21 cellular contexts compared by ENCODE assay signal in genomic region chr2:198072655-198073054, GRCh38.
DNase-seq lines count a peak whose midpoint lies in the region; FAIRE-seq and TF ChIP-seq lines count a peak whose summit lies in the region.
"Had no signal": no experiment of that assay in that cellular context is flagged by ENCODE, and none has a peak within 500 bp of the region (broad histone marks: within the 10 kb centered on the region; RNA-seq: fewer than 3 reads in every experiment).

No MANE protein-coding gene starts in this region.

- intact Hi-C loops in endothelial cell of umbilical vein (cut with micrococcal nuclease), result loop anchor here (1.0 kb wide), 1 partner anchor 7 kb away; no protein-coding TSS in a partner anchor

- no peaks in the 10 kb centered on the region for H3K9me2 ChIP-seq in SK-N-SH

- H3K79me2 ChIP-seq in SK-N-SH (ENCODE audit: insufficient read depth) (no peaks in the 10 kb centered on the region), endothelial cell of umbilical vein (ENCODE audit: control insufficient read depth, insufficient read depth, low read length) (no peaks in the 10 kb centered on the region)

- H3F3A ChIP-seq in SK-N-SH (replicated peaks; ENCODE audit: insufficient read depth), result peaks cover 28% of the 10 kb centered on the region

- TF ChIP-seq POLR2A in endothelial cell of umbilical vein (IDR thresholded peaks at IDR 0.05; ENCODE audit: low read depth, low read length), result no peak

- H4K20me1 ChIP-seq in SK-N-SH (ENCODE audit: insufficient read depth) (no peaks in the 10 kb centered on the region), endothelial cell of umbilical vein (replicated peaks; ENCODE audit: control insufficient read depth, extremely low read depth, insufficient read depth, low read length) (no peaks in the 10 kb centered on the region)
- H4K20me1 ChIP-seq: BLaER1 had no signal

- H3K27ac ChIP-seq in SK-N-SH (ENCODE audit: low read depth in 2 of 2, low read length in 1 of 2) (peak overlapping the region; percentile 43 to 76; a peak in 3 of 4 replicates), endothelial cell of umbilical vein (ENCODE audit: insufficient read depth, low read depth, low read length) (no peak overlapping the region)
- H3K27ac ChIP-seq: 22Rv1, BLaER1, C4-2B, GM23248 had no signal

- dilution Hi-C loops in endothelial cell of umbilical vein (cut with MboI; ENCODE audit: extremely low pct_ligation_motif_present, low sequenced_read_pairs), result no loop called here

- TF ChIP-seq CTCF in SK-N-SH (IDR thresholded peaks at IDR 0.05) (no peak), endothelial cell of umbilical vein (IDR thresholded peaks at IDR 0.05; ENCODE audit: extremely low read depth in 1 of 2, insufficient read depth in 1 of 2, low read depth in 1 of 2, low read length in 2 of 2) (no peak)

- H3K36me3 ChIP-seq in SK-N-SH (replicated peaks in 1 of 2; ENCODE audit: control insufficient read depth in 1 of 2, insufficient read depth in 2 of 2, low read length in 1 of 2), result peaks cover 0 to 12% of the 10 kb centered on the region in 2 experiments
- H3K36me3 ChIP-seq in endothelial cell of umbilical vein (ENCODE audit: control insufficient read depth in 2 of 2, extremely low read depth in 1 of 2, insufficient read depth in 2 of 2, low read length in 2 of 2), result no peaks in the 10 kb centered on the region
- H3K36me3 ChIP-seq in skeletal muscle satellite cell (ENCODE audit: insufficient read depth, low read length), result no peaks in the 10 kb centered on the region
- H3K36me3 ChIP-seq: BLaER1 had no signal

- no TSS peak for BruUV-seq in endothelial cell of umbilical vein (replicated peaks; lab: Mats Ljungman, UMichigan)

- TF ChIP-seq RAD21 in SK-N-SH (IDR thresholded peaks at IDR 0.05; ENCODE audit: low read length), result no peak

- FAIRE-seq in GM18507 (lab: Jason Lieb, UNC), result peak; percentile 45
- no peak for FAIRE-seq in endothelial cell of umbilical vein (lab: Jason Lieb, UNC)
- FAIRE-seq: A204.1, G401.6, GM12892, GM19239 had no signal

- no peak overlapping the region for H3K4me3 ChIP-seq in SK-N-SH (ENCODE audit: low read depth in 2 of 2, low read length in 1 of 2)
- H3K4me3 ChIP-seq in endothelial cell of umbilical vein (replicated peaks in 1 of 3; ENCODE audit: insufficient read depth in 1 of 3, low read depth in 1 of 3, low read length in 3 of 3), result no peak overlapping the region
- no peak overlapping the region for H3K4me3 ChIP-seq in skeletal muscle satellite cell (ENCODE audit: low read length)
- H3K4me3 ChIP-seq: BLaER1, GM23248 had no signal

- DNase-seq in GM18507 (ENCODE audit: extremely low spot score, insufficient read length, low read depth), result no peak
- no peak for DNase-seq in SK-N-SH
- DNase-seq in endothelial cell of umbilical vein (ENCODE audit: low read depth, low spot score), result peak; percentile 17
- no peak for DNase-seq in cerebellum (ENCODE audit: low spot score)
- DNase-seq in NCI-H2081 (lab: John Stamatoyannopoulos, UW), result no peak
- DNase-seq in SW480 (ENCODE audit: low spot score), result no peak
- DNase-seq: Caco-2; CD4-positive, CD25-positive, alpha-beta regulatory T cell; CD8-positive, alpha-beta T cell; DMS153; DND-41; GM23248; H9 had no signal

- peak; percentile 37 to 99; a peak in 3 of 4 replicates for TF ChIP-seq EP300 in SK-N-SH (IDR thresholded peaks at IDR 0.05; ENCODE audit: borderline replicate concordance in 1 of 2, low read depth in 1 of 2, low read length in 1 of 2)

- no peak overlapping the region for H2AFZ ChIP-seq in SK-N-SH (ENCODE audit: low read depth)
- no peak overlapping the region for H2AFZ ChIP-seq in endothelial cell of umbilical vein (ENCODE audit: low read depth, low read length)
- H2AFZ ChIP-seq: GM23248 had no signal

- H3K4me2 ChIP-seq in SK-N-SH, result peak overlapping the region; percentile 23
- H3K4me2 ChIP-seq in endothelial cell of umbilical vein (ENCODE audit: insufficient read depth, low read length), result peak overlapping the region; percentile 4
- peak overlapping the region; percentile 10 for H3K4me2 ChIP-seq in skeletal muscle satellite cell (ENCODE audit: low read length)
- H3K4me2 ChIP-seq: BLaER1 had no signal

- H3K9me3 ChIP-seq in SK-N-SH (no peaks in the 10 kb centered on the region), endothelial cell of umbilical vein (replicated peaks; ENCODE audit: control insufficient read depth, insufficient read depth, low read length) (no peaks in the 10 kb centered on the region), skeletal muscle satellite cell (replicated peaks; ENCODE audit: low read length) (no peaks in the 10 kb centered on the region)
- H3K9me3 ChIP-seq: BLaER1, Caco-2 had no signal

- CTCF ChIA-PET in SK-N-SH (lab: Yijun Ruan, JAX), result no interaction called here
- CTCF ChIA-PET in endothelial cell of umbilical vein (lab: Charles Lee), result no interaction called here

- H3K4me1 ChIP-seq in SK-N-SH (ENCODE audit: control insufficient read depth in 1 of 2, insufficient read depth in 2 of 2, low read depth in 1 of 2, low read length in 1 of 2), result no peaks in the 10 kb centered on the region; a peak in 1 of 4 replicates
- H3K4me1 ChIP-seq in endothelial cell of umbilical vein (ENCODE audit: control insufficient read depth, extremely low read depth, insufficient read depth, low read length), result no peaks in the 10 kb centered on the region
- H3K4me1 ChIP-seq in skeletal muscle satellite cell (ENCODE audit: control insufficient read depth, insufficient read depth, low read length), result no peaks in the 10 kb centered on the region
- H3K4me1 ChIP-seq: BLaER1, Caco-2 had no signal

- H3K9ac ChIP-seq in SK-N-SH (peak overlapping the region; percentile 3; the same call in 1 of the 2 replicates), endothelial cell of umbilical vein (replicated peaks; ENCODE audit: extremely low read depth, insufficient read depth, low read length) (no peak overlapping the region), skeletal muscle satellite cell (ENCODE audit: low read depth, low read length) (no peak overlapping the region)
- H3K9ac ChIP-seq: BLaER1, GM23248 had no signal

- POLR2A ChIA-PET in SK-N-SH (lab: Yijun Ruan, JAX), result no interaction called here
- POLR2A ChIA-PET in endothelial cell of umbilical vein (lab: Charles Lee), result no interaction called here

- H3K27me3 ChIP-seq in SK-N-SH (ENCODE audit: insufficient read depth), result no peaks in the 10 kb centered on the region
- no peaks in the 10 kb centered on the region for H3K27me3 ChIP-seq in endothelial cell of umbilical vein (ENCODE audit: control insufficient read depth in 2 of 2, insufficient read depth in 2 of 2, low read length in 2 of 2)
- H3K27me3 ChIP-seq in skeletal muscle satellite cell (ENCODE audit: control insufficient read depth, insufficient read depth, low read length), result no peaks in the 10 kb centered on the region
- H3K27me3 ChIP-seq: BLaER1 had no signal

- H3K9me1 ChIP-seq in endothelial cell of umbilical vein (replicated peaks; ENCODE audit: control insufficient read depth, extremely low read depth, insufficient read depth, low read length), result no peaks in the 10 kb centered on the region

TF ChIP-seq in SK-N-SH, 30 proteins besides CTCF, POLR2A, EP300 and RAD21 (continues in another document):
- peak; percentile 81 for TF ChIP-seq MEF2A (IDR thresholded peaks at IDR 0.05; ENCODE audit: borderline replicate concordance, low read depth)
- TF ChIP-seq PBX3 (IDR thresholded peaks at IDR 0.05), result peak; percentile 94
- no peak; the same call in 1 of the 2 replicates for TF ChIP-seq GABPA (IDR thresholded peaks at IDR 0.05; ENCODE audit: low read depth)
- TF ChIP-seq IRF3 (IDR thresholded peaks at IDR 0.05; ENCODE audit: low read depth, low read length), result no peak
- TF ChIP-seq FOXJ3 (CRISPR knock-in tag; IDR thresholded peaks at IDR 0.05), result no peak

TF ChIP-seq in endothelial cell of umbilical vein, 7 proteins besides CTCF, POLR2A, EP300 and RAD21:
- peak; percentile 77 for TF ChIP-seq GATA2 (IDR thresholded peaks at IDR 0.05; ENCODE audit: insufficient read depth, insufficient read length, low read depth, low read length)
- TF ChIP-seq FOS (IDR thresholded peaks at IDR 0.05; ENCODE audit: borderline replicate concordance, insufficient read depth, low read length), result peak; percentile 62
- no peak for TF ChIP-seq JUN (IDR thresholded peaks at IDR 0.05; ENCODE audit: borderline replicate concordance, insufficient read depth, insufficient read length, low read depth)
- no peak for TF ChIP-seq MYC (IDR thresholded peaks at IDR 0.05; ENCODE audit: low read depth, low read length)
- no peak for TF ChIP-seq EZH2 (IDR thresholded peaks at IDR 0.05; ENCODE audit: borderline replicate concordance, low read depth, low read length, severe bottlenecking)
- TF ChIP-seq MAX (IDR thresholded peaks at IDR 0.05; ENCODE audit: insufficient read depth, insufficient read length), result no peak
